Comparison of ENCODE assay signal across 15 cellular contexts in genomic region chr4:169210516-169211108, GRCh38.
A peak's percentile ranks its signal among the peaks of the same experiment; 100 is the strongest.
DNase-seq lines count a peak whose midpoint lies in the region; ATAC-seq and TF ChIP-seq lines count a peak whose summit lies in the region.
"Had no signal": no experiment of that assay in that cellular context is flagged by ENCODE, and none has a peak within 500 bp of the region (broad histone marks: within the 10 kb centered on the region; RNA-seq: fewer than 3 reads in every experiment).

No MANE protein-coding gene starts in this region.

- H3K27me3 ChIP-seq in DOHH2 (ENCODE audit: control insufficient read depth, low read length) (no peaks in the 10 kb centered on the region), MM.1S (replicated peaks; ENCODE audit: insufficient read depth, low read length) (no peaks in the 10 kb centered on the region), suprapubic skin (no peaks in the 10 kb centered on the region)
- H3K27me3 ChIP-seq: tibial nerve had no signal

- H3F3A ChIP-seq in DOHH2 (ENCODE audit: control insufficient read depth, insufficient read depth) (peaks cover 16% of the 10 kb centered on the region), MM.1S (ENCODE audit: insufficient read depth, low read length) (no peaks in the 10 kb centered on the region)

- TF ChIP-seq POLR2A in suprapubic skin (IDR thresholded peaks at IDR 0.05) = no peak

- TF ChIP-seq EP300 in suprapubic skin (IDR thresholded peaks at IDR 0.05) = no peak

- H3K27ac ChIP-seq in DOHH2 (ENCODE audit: low read depth, low read length) (peak overlapping the region; percentile 60), MM.1S (ENCODE audit: low read length) (no peak overlapping the region), suprapubic skin (no peak overlapping the region)
- H3K27ac ChIP-seq: KMS-11, tibial nerve had no signal

- WGBS in suprapubic skin = 80% methylated on average over 3 of the region's 3 CpGs

- H3K9me2 ChIP-seq in DOHH2 (replicated peaks; ENCODE audit: control insufficient read depth, low read length) (no peaks in the 10 kb centered on the region), MM.1S (replicated peaks; ENCODE audit: insufficient read depth, low read length) (no peaks in the 10 kb centered on the region)

- peak; percentile 21 for DNase-seq in MM.1S
- DNase-seq in NCI-H146 (lab: John Stamatoyannopoulos, UW) = no peak
- DNase-seq in suprapubic skin (ENCODE audit: low spot score in 2 of 2) = no peak
- DNase-seq in DMS153 treated with DMSO at 0.1 percent for 48 hours (lab: John Stamatoyannopoulos, UW; ENCODE audit: unreplicated experiment) = no peak
- DNase-seq in AG08396 (ENCODE audit: low spot score) = no peak
- DNase-seq: ACHN; activated naive CD4-positive, alpha-beta T cell treated with anti-CD3 and anti-CD28 coated beads, Interleukin-2, amount 10 ng/mL, durations not matched to agents 7 days and 5 days; PC-3; stimulated activated CD4-positive, alpha-beta T cell treated with anti-CD3 and anti-CD28 coated beads, Interleukin-4, amount 100 ng/mL, for 24 hours had no signal

- ATAC-seq in GM19397 (IDR thresholded peaks at IDR 0.05; ENCODE audit: unreplicated experiment) (peak; percentile 92), HG02884 (IDR thresholded peaks at IDR 0.05; ENCODE audit: unreplicated experiment) (peak; percentile 87)
- ATAC-seq: PC-3, WTC11 had no signal

- H2AFZ ChIP-seq in MM.1S (ENCODE audit: low read length) = no peak overlapping the region

- H3K9ac ChIP-seq in MM.1S (ENCODE audit: low read length) = no peak overlapping the region
- H3K9ac ChIP-seq: KMS-11 had no signal

- TF ChIP-seq CTCF in DOHH2 (IDR thresholded peaks at IDR 0.05; ENCODE audit: low read depth, low read length, poor library complexity, severe bottlenecking) = no peak
- TF ChIP-seq CTCF in MM.1S (IDR thresholded peaks at IDR 0.05; ENCODE audit: low read length) = no peak
- no peak for TF ChIP-seq CTCF in suprapubic skin (IDR thresholded peaks at IDR 0.05)

- no peaks in the 10 kb centered on the region; the same call in 1 of the 2 replicates for H3K36me3 ChIP-seq in DOHH2 (ENCODE audit: control insufficient read depth, low read length)
- H3K36me3 ChIP-seq in MM.1S (replicated peaks; ENCODE audit: insufficient read depth, low read length) = no peaks in the 10 kb centered on the region
- H3K36me3 ChIP-seq in suprapubic skin = peaks cover 4% of the 10 kb centered on the region

- H4K20me1 ChIP-seq in DOHH2 (ENCODE audit: control insufficient read depth, insufficient read depth, low read depth, low read length) (no peaks in the 10 kb centered on the region), MM.1S (ENCODE audit: insufficient read depth, low read length) (no peaks in the 10 kb centered on the region)

- peak overlapping the region; percentile 52 for H3K4me2 ChIP-seq in DOHH2 (ENCODE audit: low read length)
- no peak overlapping the region for H3K4me2 ChIP-seq in MM.1S (ENCODE audit: low read depth, low read length)
- H3K4me2 ChIP-seq: KMS-11 had no signal

- H3K4me1 ChIP-seq in DOHH2 (ENCODE audit: control insufficient read depth, low read length) = peaks cover 56% of the 10 kb centered on the region
- no peaks in the 10 kb centered on the region for H3K4me1 ChIP-seq in MM.1S (ENCODE audit: low read length)
- H3K4me1 ChIP-seq in suprapubic skin = peaks cover 2% of the 10 kb centered on the region

- no peaks in the 10 kb centered on the region; the same call in 1 of the 2 replicates for H3K9me3 ChIP-seq in DOHH2 (ENCODE audit: control insufficient read depth, insufficient read depth, low read length)
- H3K9me3 ChIP-seq in MM.1S (replicated peaks; ENCODE audit: insufficient read depth, low read length) = no peaks in the 10 kb centered on the region
- H3K9me3 ChIP-seq in suprapubic skin = no peaks in the 10 kb centered on the region

- peak overlapping the region; percentile 45 for H3K4me3 ChIP-seq in DOHH2 (ENCODE audit: low read length)
- no peak overlapping the region for H3K4me3 ChIP-seq in MM.1S (ENCODE audit: low read length)
- no peak overlapping the region for H3K4me3 ChIP-seq in suprapubic skin
- H3K4me3 ChIP-seq: tibial nerve had no signal

- H3K79me2 ChIP-seq in DOHH2 (ENCODE audit: control insufficient read depth, low read length) (no peaks in the 10 kb centered on the region), MM.1S (ENCODE audit: low read length) (no peaks in the 10 kb centered on the region)
